Comparison of ENCODE assay signal across 12 cellular contexts in the genomic region with DNA sequence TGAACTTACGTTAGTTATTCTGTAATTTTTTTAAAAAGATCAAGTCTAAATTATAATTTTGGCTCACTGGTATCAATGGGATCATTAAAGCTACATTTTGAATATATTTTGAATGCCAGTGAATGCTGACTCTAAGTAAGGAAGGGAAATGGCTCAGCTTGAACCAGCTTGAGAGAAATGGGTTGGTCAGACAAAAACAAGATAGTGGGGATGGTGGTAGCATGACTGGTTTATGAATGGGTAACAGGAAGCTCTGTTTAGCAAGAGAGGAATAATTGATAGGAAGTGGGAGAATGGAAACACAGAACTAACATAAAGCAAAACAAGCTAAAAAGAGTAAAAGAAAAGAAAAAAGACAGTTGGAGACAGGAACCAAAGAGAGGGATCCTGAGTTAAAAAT.
DNase-seq lines count a peak whose midpoint lies in the region; ATAC-seq, FAIRE-seq and TF ChIP-seq lines count a peak whose summit lies in the region.
"Had no signal": no experiment of that assay in that cellular context is flagged by ENCODE, and none has a peak within 500 bp of the region (broad histone marks: within the 10 kb centered on the region; RNA-seq: fewer than 3 reads in every experiment).

No MANE protein-coding gene starts in this region.

- H3K4me2 ChIP-seq in osteoblast (ENCODE audit: insufficient read depth, low read length): no peak overlapping the region

- no peak for TF ChIP-seq CTCF in osteoblast (IDR thresholded peaks at IDR 0.05; ENCODE audit: extremely low read depth, low read depth, low read length)

- H3K9me3 ChIP-seq in SK-N-MC (ENCODE audit: low read depth, low read length) (no peaks in the 10 kb centered on the region), osteoblast (ENCODE audit: low read depth, low read length) (no peaks in the 10 kb centered on the region)
- H3K9me3 ChIP-seq: BE2C had no signal

- H3K9ac ChIP-seq in SK-N-MC (ENCODE audit: insufficient read length): no peak overlapping the region

- DNase-seq in H54 (ENCODE audit: insufficient read length, low spot score) (no peak), SK-N-MC (ENCODE audit: low read depth, low spot score) (no peak), dermis blood vessel endothelial cell (peak; percentile 24), osteoblast (ENCODE audit: insufficient read length, low spot score, missing footprints) (no peak), SKM-1 treated with dmso at 0.1 percent for 144 hours (lab: John Stamatoyannopoulos, UW; ENCODE audit: unreplicated experiment) (no peak), DMS79 treated with DMSO at 0.1 percent for 48 hours (lab: John Stamatoyannopoulos, UW) (no peak)
- DNase-seq: CD4-positive, alpha-beta memory T cell; NCI-H526 treated with DMSO at 0.1 percent for 48 hours; NK-92 treated with Interleukin-12 subunit alpha and Interleukin-12 subunit beta, amount 100 ng/mL, for 24 hours had no signal

- H4K20me1 ChIP-seq in osteoblast (ENCODE audit: insufficient read depth, low read length): no peaks in the 10 kb centered on the region

- no peaks in the 10 kb centered on the region for H3K27me3 ChIP-seq in osteoblast (ENCODE audit: insufficient read depth, low read length)

- no peak overlapping the region for H2AFZ ChIP-seq in osteoblast (ENCODE audit: low read length)

- TF ChIP-seq POLR2A in H54 (IDR thresholded peaks at IDR 0.05; ENCODE audit: low read depth, low read length): no peak

- no peaks in the 10 kb centered on the region for H3K36me3 ChIP-seq in SK-N-MC (ENCODE audit: insufficient read depth, low read length)
- H3K36me3 ChIP-seq in osteoblast (ENCODE audit: insufficient read depth, low read length): peaks cover 32% of the 10 kb centered on the region
- H3K36me3 ChIP-seq: BE2C had no signal

- H3K4me3 ChIP-seq in SK-N-MC (0 out of 2 replicates have a peak overlapping the region, but pooled peaks have one; percentile 42), osteoblast (ENCODE audit: insufficient read depth, low read length) (no peak overlapping the region)

- peak; percentile 20 for FAIRE-seq in H54 (lab: Jason Lieb, UNC)
- FAIRE-seq: D721Med had no signal

- no peak for ATAC-seq in GM21515 (IDR thresholded peaks at IDR 0.05; ENCODE audit: unreplicated experiment)

- no peaks in the 10 kb centered on the region for H3K79me2 ChIP-seq in osteoblast (ENCODE audit: insufficient read depth, low read length)

- H3K27ac ChIP-seq in SK-N-MC (no peak overlapping the region), osteoblast (ENCODE audit: low read depth, low read length) (peak overlapping the region; percentile 72)

- peaks cover 29% of the 10 kb centered on the region for H3K4me1 ChIP-seq in osteoblast (ENCODE audit: insufficient read depth, low read length)
- H3K4me1 ChIP-seq: BE2C had no signal
